ENCODE assay signal across 30 cellular contexts in the genomic region with DNA sequence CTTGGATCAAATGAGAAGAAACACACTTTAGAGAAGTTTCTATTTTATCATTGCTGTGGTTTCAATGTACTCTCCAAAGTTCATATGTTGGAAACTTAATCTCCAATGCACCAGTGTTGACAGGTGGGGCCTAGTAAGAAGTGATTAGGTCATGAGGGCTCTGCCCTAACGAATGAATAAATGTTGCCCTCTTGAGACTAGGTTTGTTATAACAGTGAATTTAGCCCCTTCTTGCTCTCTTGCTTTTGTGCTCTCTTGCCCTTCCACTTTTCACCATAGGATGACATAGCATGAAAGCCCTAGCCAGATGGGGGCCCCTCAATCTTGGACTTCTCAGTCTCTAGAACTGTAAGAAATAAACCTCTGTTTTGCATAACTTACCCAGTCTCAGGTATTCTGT.
DNase-seq lines count a peak whose midpoint lies in the region; ATAC-seq and TF ChIP-seq lines count a peak whose summit lies in the region.
"Had no signal": no experiment of that assay in that cellular context is flagged by ENCODE, and none has a peak within 500 bp of the region (broad histone marks: within the 10 kb centered on the region; RNA-seq: fewer than 3 reads in every experiment).

No MANE protein-coding gene starts in this region.

- no peaks in the 10 kb centered on the region for H3K9me3 Mint-ChIP-seq in activated T-cell treated with anti-CD3 and anti-CD28 coated beads, Interleukin-2, amount 50 U/mL, for 4 hours
- H3K9me3 Mint-ChIP-seq: memory B cell had no signal

- no peaks in the 10 kb centered on the region for H3K4me1 Mint-ChIP-seq in activated T-cell treated with anti-CD3 and anti-CD28 coated beads, Interleukin-2, amount 50 U/mL, for 4 hours (ENCODE audit: low read depth)
- H3K4me1 Mint-ChIP-seq: memory B cell; stimulated activated naive B cell treated with anti-CD40 and anti-IgM and Interleukin-4, amounts not matched to agents 10 μg/mL and 1 μg/mL and 100 μg/mL, for 72 hours had no signal

- H3K27me3 ChIP-seq in A673 (replicated peaks; ENCODE audit: insufficient read depth, low read depth, low read length, poor library complexity) (no peaks in the 10 kb centered on the region), hepatocyte (no peaks in the 10 kb centered on the region), HAP-1 (ENCODE audit: low read depth) (no peaks in the 10 kb centered on the region)
- H3K27me3 ChIP-seq: BLaER1 treated with 17β-estradiol and CSF1 and Interleukin-3, amounts not matched to agents 10 nM and 100 nM; body of pancreas; esophagus squamous epithelium; heart right ventricle; Peyer's patch; upper lobe of right lung had no signal

- H3K4me1 ChIP-seq in A673 (ENCODE audit: insufficient read depth, low read length, poor library complexity, severe bottlenecking) (peaks cover 5% of the 10 kb centered on the region), hepatocyte (ENCODE audit: insufficient read depth) (no peaks in the 10 kb centered on the region), HAP-1 (no peaks in the 10 kb centered on the region)
- H3K4me1 ChIP-seq: BLaER1 treated with 17β-estradiol and CSF1 and Interleukin-3, amounts not matched to agents 10 nM and 100 nM; body of pancreas; esophagus squamous epithelium; heart right ventricle; Peyer's patch; upper lobe of right lung had no signal

- no peaks in the 10 kb centered on the region for H3K27me3 Mint-ChIP-seq in activated T-cell treated with anti-CD3 and anti-CD28 coated beads, Interleukin-2, amount 50 U/mL, for 4 hours (ENCODE audit: low read depth)
- H3K27me3 Mint-ChIP-seq: memory B cell; progenitor cell of endocrine pancreas; stimulated activated naive B cell treated with anti-CD40 and anti-IgM and Interleukin-4, amounts not matched to agents 10 μg/mL and 1 μg/mL and 100 μg/mL, for 72 hours had no signal

- DNase-seq in A673 (ENCODE audit: low spot score) (peak; percentile 7), H4 (ENCODE audit: low spot score) (peak; percentile 14), NCI-H82 treated with DMSO at 0.1 percent for 48 hours (lab: John Stamatoyannopoulos, UW; ENCODE audit: unreplicated experiment) (peak; percentile 23), hepatocyte (ENCODE audit: low spot score) (peak; percentile 7), HAP-1 (ENCODE audit: low spot score in 2 of 2) (no peak), mucosa of gallbladder (ENCODE audit: low spot score) (no peak)
- DNase-seq in activated T-cell treated with anti-CD3 and anti-CD28 coated beads, Interleukin-2, amount 50 U/mL, for 4 hours: no peak
- DNase-seq: activated CD4-positive, alpha-beta T cell treated with anti-CD3 and anti-CD28 coated beads for 4 hours; activated T-cell treated with anti-CD3 and anti-CD28 coated beads, Interleukin-2, amount 50 U/mL, for 1 hour; body of pancreas; dermis blood vessel endothelial cell; DND-41; esophagus squamous epithelium; foreskin melanocyte; heart right ventricle; Karpas-422; MV-4-11; NCI-H1694; NK-92 treated with Interleukin-12 subunit alpha and Interleukin-12 subunit beta, amount 100 ng/mL, for 24 hours; Peyer's patch; stimulated activated naive B cell treated with anti-CD40 and anti-IgM and Interleukin-4, amounts not matched to agents 10 μg/mL and 1 μg/mL and 100 μg/mL, for 72 hours; upper lobe of right lung had no signal

- CTCF ChIA-PET in A673 (lab: Charles Lee): no interaction called here

- H3K4me3 Mint-ChIP-seq in activated T-cell treated with anti-CD3 and anti-CD28 coated beads, Interleukin-2, amount 50 U/mL, for 4 hours: no peak overlapping the region
- H3K4me3 Mint-ChIP-seq: memory B cell; stimulated activated naive B cell treated with anti-CD40 and anti-IgM and Interleukin-4, amounts not matched to agents 10 μg/mL and 1 μg/mL and 100 μg/mL, for 72 hours; T-helper 1 cell treated with Interleukin-12 subunit alpha and Interleukin-12 subunit beta and Interleukin-4 antibody, amounts not matched to agents 30 μg/mL and 1 μg/mL, for 36 hours had no signal

- H2AFZ ChIP-seq in hepatocyte: no peak overlapping the region

- no peak for ATAC-seq in activated T-cell treated with anti-CD3 and anti-CD28 coated beads, Interleukin-2, amount 50 U/mL, for 4 hours
- no peak for ATAC-seq in HG03139 (IDR thresholded peaks at IDR 0.05; ENCODE audit: unreplicated experiment)
- ATAC-seq: body of pancreas; heart right ventricle; HepG2; left lobe of liver; stimulated activated naive B cell treated with anti-CD40 and anti-IgM and Interleukin-4, amounts not matched to agents 10 μg/mL and 1 μg/mL and 100 μg/mL, for 72 hours; upper lobe of right lung had no signal

- H3K9me2 ChIP-seq in hepatocyte (replicated peaks; ENCODE audit: insufficient read depth): no peaks in the 10 kb centered on the region

- no peaks in the 10 kb centered on the region for H3K36me3 Mint-ChIP-seq in activated T-cell treated with anti-CD3 and anti-CD28 coated beads, Interleukin-2, amount 50 U/mL, for 4 hours (ENCODE audit: insufficient read depth)
- H3K36me3 Mint-ChIP-seq: memory B cell; stimulated activated naive B cell treated with anti-CD40 and anti-IgM and Interleukin-4, amounts not matched to agents 10 μg/mL and 1 μg/mL and 100 μg/mL, for 72 hours had no signal

- H3K4me3 ChIP-seq in A673 (ENCODE audit: low read depth, low read length, poor library complexity, severe bottlenecking) (no peak overlapping the region), hepatocyte (no peak overlapping the region), HAP-1 (no peak overlapping the region)
- H3K4me3 ChIP-seq: BLaER1 treated with 17β-estradiol and CSF1 and Interleukin-3, amounts not matched to agents 10 nM and 100 nM; body of pancreas; esophagus squamous epithelium; heart right ventricle; Peyer's patch; upper lobe of right lung had no signal

- BruUV-seq in A673 (replicated peaks; lab: Mats Ljungman, UMichigan): no TSS peak

- H3K79me2 ChIP-seq in hepatocyte: no peaks in the 10 kb centered on the region

- H3K36me3 ChIP-seq in A673 (ENCODE audit: insufficient read depth, low read length, poor library complexity, severe bottlenecking) (no peaks in the 10 kb centered on the region), hepatocyte (replicated peaks; ENCODE audit: insufficient read depth, low read depth) (no peaks in the 10 kb centered on the region), HAP-1 (replicated peaks) (no peaks in the 10 kb centered on the region)
- H3K36me3 ChIP-seq: BLaER1 treated with 17β-estradiol and CSF1 and Interleukin-3, amounts not matched to agents 10 nM and 100 nM; esophagus squamous epithelium; heart right ventricle; Peyer's patch; upper lobe of right lung had no signal

- H3K9me3 ChIP-seq in A673 (ENCODE audit: low read depth, low read length, poor library complexity, severe bottlenecking): no peaks in the 10 kb centered on the region
- H3K9me3 ChIP-seq in hepatocyte (ENCODE audit: low read depth): no peaks in the 10 kb centered on the region
- no peaks in the 10 kb centered on the region for H3K9me3 ChIP-seq in HAP-1
- H3K9me3 ChIP-seq: BLaER1 treated with 17β-estradiol and CSF1 and Interleukin-3, amounts not matched to agents 10 nM and 100 nM; body of pancreas; esophagus squamous epithelium; heart right ventricle; Peyer's patch; upper lobe of right lung had no signal

- TF ChIP-seq CTCF in A673 (conservative IDR thresholded peaks at IDR 0.05; ENCODE audit: low read depth, low read length) (no peak), hepatocyte (IDR thresholded peaks at IDR 0.05; ENCODE audit: poor library complexity) (no peak)

- no peak overlapping the region for H3K4me2 ChIP-seq in hepatocyte
- H3K4me2 ChIP-seq: BLaER1 treated with 17β-estradiol and CSF1 and Interleukin-3, amounts not matched to agents 10 nM and 100 nM had no signal

- H4K20me1 ChIP-seq in hepatocyte (ENCODE audit: insufficient read depth, poor library complexity, severe bottlenecking): no peaks in the 10 kb centered on the region
- H4K20me1 ChIP-seq: BLaER1 treated with 17β-estradiol and CSF1 and Interleukin-3, amounts not matched to agents 10 nM and 100 nM had no signal

- 44% methylated on average over 1 of the region's 1 CpG for WGBS in hepatocyte (ENCODE audit: low lambda C conversion rate, missing lambda C conversion rate)

- intact Hi-C loops in A673 (cut with micrococcal nuclease; ENCODE audit: unreplicated experiment): no loop called here

- in situ Hi-C loops in HAP-1 (cut with MboI; ENCODE audit: low sequenced_read_pairs): no loop called here

- no peak overlapping the region for H3K27ac ChIP-seq in A673 (ENCODE audit: low read depth, low read length, poor library complexity, severe bottlenecking)
- no peak overlapping the region for H3K27ac ChIP-seq in hepatocyte
- H3K27ac ChIP-seq: BLaER1 treated with 17β-estradiol and CSF1 and Interleukin-3, amounts not matched to agents 10 nM and 100 nM; body of pancreas; esophagus squamous epithelium; heart right ventricle; HL-60; Peyer's patch; upper lobe of right lung had no signal

- POLR2A ChIA-PET in A673 (lab: Charles Lee; ENCODE audit: low non-redundant PET): no interaction called here

Comparison
In these comparisons a context has a peak if more than half of its experiments do, and no peak if none do; other contexts are left out.
1. DNase-seq: peak in A673 (single experiment), H4 (single experiment), NCI-H82 treated with DMSO at 0.1 percent for 48 hours (single experiment) and hepatocyte (single experiment); none in HAP-1 (0 of 2), activated T-cell treated with anti-CD3 and anti-CD28 coated beads, Interleukin-2, amount 50 U/mL, for 4 hours (single experiment) and mucosa of gallbladder (single experiment).